8 cellular contexts compared by ENCODE assay signal in genomic region chr6:44001318-44001868, GRCh38.
A peak's percentile ranks its signal among the peaks of the same experiment; 100 is the strongest.
DNase-seq lines count a peak whose midpoint lies in the region; FAIRE-seq and TF ChIP-seq lines count a peak whose summit lies in the region.

No MANE protein-coding gene starts in this region.

- no peaks in the 10 kb centered on the region for H3K9me3 ChIP-seq in stomach

- H3K9me3 Mint-ChIP-seq in immature natural killer cell = no peaks in the 10 kb centered on the region

- H3K4me3 ChIP-seq in WI38 (ENCODE audit: low read depth, low read length) (no peak overlapping the region), stomach (no peak overlapping the region)

- no peak overlapping the region for H3K27ac ChIP-seq in stomach

- no peaks in the 10 kb centered on the region for H3K36me3 Mint-ChIP-seq in immature natural killer cell

- H3K4me1 Mint-ChIP-seq in immature natural killer cell = peaks cover 0 to 8% of the 10 kb centered on the region in 2 donors

- peak; percentile 34; the same call in 1 of the 2 replicates for TF ChIP-seq CTCF in WI38 (IDR thresholded peaks at IDR 0.05; ENCODE audit: low read depth, low read length)
- no peak for TF ChIP-seq CTCF in stomach (IDR thresholded peaks at IDR 0.05)

- no peak for TF ChIP-seq EP300 in stomach (IDR thresholded peaks at IDR 0.05)

- no peak for TF ChIP-seq POLR2A in stomach (IDR thresholded peaks at IDR 0.05)

- H3K36me3 ChIP-seq in stomach = no peaks in the 10 kb centered on the region

- H3K4me1 ChIP-seq in stomach = peaks cover 8 to 34% (median 17%) of the 10 kb centered on the region in 4 donors

- intact Hi-C loops in stomach (cut with DNase I; ENCODE audit: low total_unique reads) = no loop called here

- H3K27me3 Mint-ChIP-seq in immature natural killer cell (ENCODE audit: low read depth in 3 of 3) = peaks cover 11 to 20% (median 16%) of the 10 kb centered on the region in 3 donors

- WGBS in stomach, 5 donors = 60 to 79% (median 69%) methylated on average over 10 of the region's 10 CpGs

- H3K4me3 Mint-ChIP-seq in immature natural killer cell = peak overlapping the region in 4 of 5 donors; percentile 31 to 59 (median 48)

- DNase-seq in SHP77 (lab: John Stamatoyannopoulos, UW) = peak; percentile 25 to 52
- DNase-seq in SHP77 treated with DMSO at 0.1 percent for 48 hours (lab: John Stamatoyannopoulos, UW) = no peak
- peak; percentile 39 for DNase-seq in HT-29 (ENCODE audit: low spot score)
- DNase-seq in immature natural killer cell = peak in 1 of 3 donors; percentile 14
- DNase-seq in GDM1 (lab: John Stamatoyannopoulos, UW) = no peak
- DNase-seq in urothelium cell line (ENCODE audit: low spot score) = no peak
- DNase-seq in stomach = no peak

- FAIRE-seq in urothelium cell line (lab: Jason Lieb, UNC) = no peak

- H3K27ac Mint-ChIP-seq in immature natural killer cell = no peak overlapping the region

- peaks cover 0 to 63% (median 26%) of the 10 kb centered on the region in 3 donors for H3K27me3 ChIP-seq in stomach

Comparison
In these comparisons a context has a peak if more than half of its experiments do, and no peak if none do; other contexts are left out.
1. DNase-seq: peak in SHP77 (2 of 2) and HT-29 (single experiment); none in SHP77 treated with DMSO at 0.1 percent for 48 hours (single experiment), GDM1 (single experiment), urothelium cell line (single experiment) and stomach (single experiment).